Comparison of ENCODE assay signal across 18 cellular contexts in genomic region chr15:31373970-31374369, GRCh38. TPM values are rescaled to one million over a fixed set of nuclear protein-coding genes. Genes with fewer than 3 reads are reported as not detected.
DNase-seq lines count a peak whose midpoint lies in the region; ATAC-seq and TF ChIP-seq lines count a peak whose summit lies in the region.
"Had no signal": no experiment of that assay in that cellular context is flagged by ENCODE, and none has a peak within 500 bp of the region (broad histone marks: within the 10 kb centered on the region; RNA-seq: fewer than 3 reads in every experiment).

No MANE protein-coding gene starts in this region.

- no peaks in the 10 kb centered on the region for H3K27me3 Mint-ChIP-seq in activated T-cell treated with anti-CD3 and anti-CD28 coated beads, Interleukin-2, amount 50 U/mL, for 72 hours (ENCODE audit: low read depth)
- H3K27me3 Mint-ChIP-seq: activated CD4-positive, alpha-beta memory T cell treated with anti-CD3 and anti-CD28 coated beads, Interleukin-2, amount 10 ng/mL, durations not matched to agents 7 days and 5 days; CD4-positive, CD25-positive, alpha-beta regulatory T cell had no signal

- H3K4me3 ChIP-seq in adrenal gland (no peak overlapping the region), mucosa of rectum (ENCODE audit: low read length in 2 of 2) (no peak overlapping the region), thyroid gland (replicated peaks in 1 of 3) (no peak overlapping the region)
- H3K4me3 ChIP-seq: HAP-1, SK-N-MC had no signal

- H3K27ac ChIP-seq in adrenal gland, result peak overlapping the region in 3 of 5 donors; percentile 6 to 83 (median 64)
- peak overlapping the region; percentile 83 for H3K27ac ChIP-seq in mucosa of rectum (ENCODE audit: low read depth in 2 of 2, low read length in 2 of 2)
- H3K27ac ChIP-seq in thyroid gland, result peak overlapping the region in 2 of 3 donors; percentile 33 to 49
- H3K27ac ChIP-seq: SK-N-MC had no signal

- no peak for TF ChIP-seq POLR2A in adrenal gland (IDR thresholded peaks at IDR 0.05)
- no peak for TF ChIP-seq POLR2A in thyroid gland (IDR thresholded peaks at IDR 0.05)

- H3K27ac Mint-ChIP-seq in activated T-cell treated with anti-CD3 and anti-CD28 coated beads, Interleukin-2, amount 50 U/mL, for 72 hours, result peak overlapping the region; percentile 54
- H3K27ac Mint-ChIP-seq: activated CD4-positive, alpha-beta memory T cell treated with anti-CD3 and anti-CD28 coated beads, Interleukin-2, amount 10 ng/mL, durations not matched to agents 7 days and 5 days had no signal

- no peak for DNase-seq in activated T-cell treated with anti-CD3 and anti-CD28 coated beads, Interleukin-2, amount 50 U/mL, for 72 hours
- DNase-seq in activated T-cell treated with anti-CD3 and anti-CD28 coated beads for 4 hours (no peak), adrenal gland (no peak), thyroid gland (peak in 1 of 2 donors; percentile 3), NCI-H1092 (lab: John Stamatoyannopoulos, UW) (no peak), GM13976 (ENCODE audit: low spot score) (no peak), NCI-H446 treated with DMSO at 0.1 percent for 48 hours (lab: John Stamatoyannopoulos, UW) (no peak)
- DNase-seq: activated CD4-positive, alpha-beta memory T cell treated with anti-CD3 and anti-CD28 coated beads, Interleukin-2, amount 10 ng/mL, durations not matched to agents 7 days and 5 days; activated effector memory CD4-positive, alpha-beta T cell treated with anti-CD3 and anti-CD28 coated beads, Interleukin-2, amount 50 U/mL, for 16 hours; CD4-positive, CD25-positive, alpha-beta regulatory T cell; effector memory CD4-positive, alpha-beta T cell; NCI-H1930; NCI-H524; OCI-M1; stimulated activated CD4-positive, alpha-beta T cell treated with anti-CD3 and anti-CD28 coated beads, Interleukin-2, amount 100 ng/mL, for 24 hours had no signal

- ATAC-seq in activated T-cell treated with anti-CD3 and anti-CD28 coated beads, Interleukin-2, amount 50 U/mL, for 72 hours (replicated peaks in 1 of 2), result no peak

- WGBS in adrenal gland, 4 donors, result 92 to 100% (median 97%) methylated on average over 3 to 9 of the region's 9 CpGs
- 89 to 95% methylated on average over 4 to 8 of the region's 9 CpGs for WGBS in thyroid gland, 2 donors

- peaks cover 62% of the 10 kb centered on the region for H3K4me1 Mint-ChIP-seq in activated T-cell treated with anti-CD3 and anti-CD28 coated beads, Interleukin-2, amount 50 U/mL, for 72 hours (ENCODE audit: low read depth)

- peaks cover 0 to 2% of the 10 kb centered on the region in 2 donors for H3K9me3 Mint-ChIP-seq in activated T-cell treated with anti-CD3 and anti-CD28 coated beads, Interleukin-2, amount 50 U/mL, for 72 hours

- H3K4me3 Mint-ChIP-seq in activated T-cell treated with anti-CD3 and anti-CD28 coated beads, Interleukin-2, amount 50 U/mL, for 72 hours, result no peak overlapping the region
- H3K4me3 Mint-ChIP-seq: activated CD4-positive, alpha-beta memory T cell treated with anti-CD3 and anti-CD28 coated beads, Interleukin-2, amount 10 ng/mL, durations not matched to agents 7 days and 5 days had no signal

- H3K9me3 ChIP-seq in adrenal gland (replicated peaks in 1 of 3) (no peaks in the 10 kb centered on the region), mucosa of rectum (ENCODE audit: control insufficient read depth in 2 of 2, low read length in 2 of 2) (no peaks in the 10 kb centered on the region), thyroid gland (no peaks in the 10 kb centered on the region)
- H3K9me3 ChIP-seq: HAP-1 had no signal

- peaks cover 0 to 7% of the 10 kb centered on the region in 2 donors for H3K36me3 ChIP-seq in adrenal gland (replicated peaks in 1 of 2)
- peaks cover 11 to 33% of the 10 kb centered on the region in 2 donors for H3K36me3 ChIP-seq in mucosa of rectum (ENCODE audit: control insufficient read depth in 2 of 2, insufficient read depth in 2 of 2, low read length in 2 of 2)
- H3K36me3 ChIP-seq in thyroid gland, result peaks cover 17 to 25% of the 10 kb centered on the region in 2 donors
- H3K36me3 ChIP-seq: HAP-1 had no signal

- H3K27me3 ChIP-seq in adrenal gland (no peaks in the 10 kb centered on the region), mucosa of rectum (ENCODE audit: control insufficient read depth in 2 of 2, insufficient read depth in 2 of 2, low read length in 2 of 2) (no peaks in the 10 kb centered on the region), thyroid gland (no peaks in the 10 kb centered on the region)

- intact Hi-C loops in adrenal gland (cut with DNase I), result loop anchor here in 1 of 2 donors (10.0 kb wide), 1 partner anchor 101 kb away; no protein-coding TSS in a partner anchor
- intact Hi-C loops in thyroid gland (cut with DNase I), result no loop called here

- peaks cover 9 to 35% of the 10 kb centered on the region in 2 donors for H3K36me3 Mint-ChIP-seq in activated T-cell treated with anti-CD3 and anti-CD28 coated beads, Interleukin-2, amount 50 U/mL, for 72 hours (ENCODE audit: insufficient read depth in 2 of 2)

- H3K4me1 ChIP-seq in adrenal gland (replicated peaks in 1 of 2), result peaks cover 0 to 34% of the 10 kb centered on the region in 2 donors
- peaks cover 47 to 50% of the 10 kb centered on the region in 2 donors for H3K4me1 ChIP-seq in mucosa of rectum (ENCODE audit: control insufficient read depth in 2 of 2, insufficient read depth in 2 of 2, low read length in 2 of 2)
- H3K4me1 ChIP-seq in thyroid gland, result peaks cover 40 to 82% of the 10 kb centered on the region in 2 donors
- H3K4me1 ChIP-seq: HAP-1 had no signal

- H3K9ac ChIP-seq in mucosa of rectum (ENCODE audit: low read depth in 1 of 2, low read length in 2 of 2), result peak overlapping the region; percentile 1 to 11

- no peak for TF ChIP-seq CTCF in adrenal gland (IDR thresholded peaks at IDR 0.05)
- no peak for TF ChIP-seq CTCF in thyroid gland (IDR thresholded peaks at IDR 0.05)
- no peak for TF ChIP-seq CTCF in GM13976 (IDR thresholded peaks at IDR 0.05; ENCODE audit: borderline replicate concordance, control extremely low read depth, extremely low read depth, insufficient read depth, missing control alignments)

- in situ Hi-C loops in GM13976 (cut with MboI; ENCODE audit: low sequenced_read_pairs, unreplicated experiment), result no loop called here

RNA-seq across cellular contexts. Expression of gene KLF13, which starts 47.3 kb away (rescaled TPM):
- total RNA-seq in activated T-cell treated with anti-CD3 and anti-CD28 coated beads, Interleukin-2, amount 50 U/mL, for 72 hours, result 100 to 1,000 TPM; 260 to 273 TPM
- total RNA-seq in adrenal gland (10 to 100 TPM; 19.9 to 65.9 (median 37.8) TPM), thyroid gland (100 to 1,000 TPM in 2 of 4 donors, 10 to 100 TPM in 2; 84.0 to 117 (median 97.6) TPM)
- 10 to 100 TPM; 17.3 to 33.5 (median 21.0) TPM for polyA plus RNA-seq in adrenal gland
